ENCODE assay signal across 13 cellular contexts in the genomic region with DNA sequence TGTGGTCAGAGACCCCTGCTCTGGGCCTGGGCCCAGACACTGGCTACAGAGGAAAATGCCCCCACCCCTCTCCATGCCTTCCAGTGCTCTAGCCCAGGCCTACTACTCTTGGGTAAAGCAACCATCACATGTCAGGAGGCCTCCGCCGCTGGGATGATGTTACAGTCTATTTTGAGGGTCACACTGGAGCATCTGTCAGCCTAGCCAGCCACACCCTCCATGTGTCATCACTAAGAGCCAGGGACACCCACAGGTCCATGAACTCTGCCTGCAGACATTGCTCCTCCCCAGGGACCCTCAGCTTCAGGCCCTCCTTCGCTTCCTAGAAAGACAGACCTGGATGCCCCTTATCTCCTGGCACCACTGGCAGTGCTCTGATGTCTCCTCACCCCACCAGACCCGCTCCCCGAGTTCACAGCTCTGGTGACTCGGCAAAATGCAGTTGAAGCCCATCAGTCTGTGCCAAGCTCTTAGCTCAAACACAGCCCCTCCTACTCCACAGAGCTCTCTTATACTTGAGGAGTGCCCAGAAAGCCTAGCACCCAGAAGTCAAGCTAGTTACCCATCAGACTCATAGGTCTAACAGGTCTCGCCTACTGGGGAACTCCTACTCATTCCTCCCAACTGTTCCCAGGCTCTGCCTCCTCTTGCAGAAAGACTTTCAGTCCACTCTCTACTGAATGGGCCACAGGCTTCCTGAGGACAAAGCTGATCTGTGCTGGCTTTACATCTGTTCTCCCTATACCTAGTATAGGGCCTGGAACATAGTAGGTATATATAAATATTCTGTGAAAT. TPM values are rescaled to one million over a fixed set of nuclear protein-coding genes. Genes with fewer than 3 reads are reported as not detected.
A peak's percentile ranks its signal among the peaks of the same experiment; 100 is the strongest.
DNase-seq lines count a peak whose midpoint lies in the region; ATAC-seq and TF ChIP-seq lines count a peak whose summit lies in the region.
"Had no signal": no experiment of that assay in that cellular context is flagged by ENCODE, and none has a peak within 500 bp of the region (broad histone marks: within the 10 kb centered on the region; RNA-seq: fewer than 3 reads in every experiment).

No MANE protein-coding gene starts in this region.

- peaks cover 55% of the 10 kb centered on the region for H3K4me1 Mint-ChIP-seq in activated naive CD8-positive, alpha-beta T cell treated with anti-CD3 and anti-CD28 coated beads, Interleukin-2, amount 10 ng/mL, durations not matched to agents 7 days and 5 days

- H3K9me3 Mint-ChIP-seq in activated naive CD8-positive, alpha-beta T cell treated with anti-CD3 and anti-CD28 coated beads, Interleukin-2, amount 10 ng/mL, durations not matched to agents 7 days and 5 days: no peaks in the 10 kb centered on the region
- H3K9me3 Mint-ChIP-seq: activated T-helper 2 cell treated with anti-CD3 and anti-CD28 coated beads, Interferon-gamma antibody, Interleukin-2, Interleukin-4, amounts not matched to agents 10 μg/mL and 5 μg/mL and 100 μg/mL, durations not matched to agents 14 hours and 24 hours and 36 hours had no signal

- 65 to 68% methylated on average over 7 of the region's 7 CpGs for WGBS in lower leg skin, 2 donors

- H3K27ac Mint-ChIP-seq in activated naive CD8-positive, alpha-beta T cell treated with anti-CD3 and anti-CD28 coated beads, Interleukin-2, amount 10 ng/mL, durations not matched to agents 7 days and 5 days: peak overlapping the region; percentile 72
- H3K27ac Mint-ChIP-seq: activated T-helper 2 cell treated with anti-CD3 and anti-CD28 coated beads, Interferon-gamma antibody, Interleukin-2, Interleukin-4, amounts not matched to agents 10 μg/mL and 5 μg/mL and 100 μg/mL, durations not matched to agents 14 hours and 24 hours and 36 hours had no signal

- intact Hi-C loops in lower leg skin (cut with DNase I; ENCODE audit: low total_unique reads): no loop called here

- POLR2A ChIA-PET in GM10248 (lab: Yijun Ruan, JAX): no interaction called here
- POLR2A ChIA-PET in activated naive CD8-positive, alpha-beta T cell treated with anti-CD3 and anti-CD28 coated beads, Interleukin-2, amount 10 ng/mL, durations not matched to agents 7 days and 5 days (lab: Charles Lee): no interaction called here

- no peak overlapping the region for H3K4me3 Mint-ChIP-seq in activated naive CD8-positive, alpha-beta T cell treated with anti-CD3 and anti-CD28 coated beads, Interleukin-2, amount 10 ng/mL, durations not matched to agents 7 days and 5 days

- no peak for ATAC-seq in activated naive CD8-positive, alpha-beta T cell treated with anti-CD3 and anti-CD28 coated beads, Interleukin-2, amount 10 ng/mL, durations not matched to agents 7 days and 5 days (ENCODE audit: low read depth)
- ATAC-seq in GM19455 (IDR thresholded peaks at IDR 0.05; ENCODE audit: unreplicated experiment): no peak
- ATAC-seq in HG02759 (IDR thresholded peaks at IDR 0.05; ENCODE audit: unreplicated experiment): no peak

- no peak for TF ChIP-seq POLR2A in lower leg skin (IDR thresholded peaks at IDR 0.05)

- TF ChIP-seq CTCF in AG10803 (conservative IDR thresholded peaks at IDR 0.05; ENCODE audit: low read length) (no peak), GM10248 (IDR thresholded peaks at IDR 0.05; ENCODE audit: control extremely low read depth, extremely low read depth, low read depth, missing control alignments) (no peak), lower leg skin (IDR thresholded peaks at IDR 0.05) (no peak)

- CTCF ChIA-PET in GM10248 (lab: Yijun Ruan, JAX): interaction anchor here (1.0 to 4.4 kb wide), 5 partner anchors 12 to 128 kb away, joined by 3 to 41 read pairs (median 4); no protein-coding TSS in a partner anchor

- H3K27me3 Mint-ChIP-seq in activated naive CD8-positive, alpha-beta T cell treated with anti-CD3 and anti-CD28 coated beads, Interleukin-2, amount 10 ng/mL, durations not matched to agents 7 days and 5 days: no peaks in the 10 kb centered on the region

- peaks cover 57% of the 10 kb centered on the region for H3K36me3 Mint-ChIP-seq in activated naive CD8-positive, alpha-beta T cell treated with anti-CD3 and anti-CD28 coated beads, Interleukin-2, amount 10 ng/mL, durations not matched to agents 7 days and 5 days

- DNase-seq in AG10803 (ENCODE audit: low read depth): peak; percentile 11
- peak; percentile 2 for DNase-seq in GM10248 (ENCODE audit: extremely low spot score)
- DNase-seq in activated naive CD8-positive, alpha-beta T cell treated with anti-CD3 and anti-CD28 coated beads, Interleukin-2, amount 10 ng/mL, durations not matched to agents 7 days and 5 days: no peak
- peak; percentile 28 to 86 for DNase-seq in lower leg skin (ENCODE audit: low spot score in 2 of 2)
- no peak for DNase-seq in cerebellum (ENCODE audit: low spot score)
- DNase-seq in germinal center (ENCODE audit: low spot score): no peak
- DNase-seq: dermis blood vessel endothelial cell, NCI-H1436 had no signal

- H3K4me3 ChIP-seq in AG10803 (ENCODE audit: low read length) (no peak overlapping the region), lower leg skin (ENCODE audit: low read depth, poor library complexity, severe bottlenecking) (no peak overlapping the region)
- H3K4me3 ChIP-seq: lung, thoracic aorta had no signal

RNA-seq across cellular contexts. Expression of gene RANBP10, which starts 5.9 kb away (rescaled TPM):
- total RNA-seq in activated naive CD8-positive, alpha-beta T cell treated with anti-CD3 and anti-CD28 coated beads, Interleukin-2, amount 10 ng/mL, durations not matched to agents 7 days and 5 days: 10 to 100 TPM; 23.1 to 23.2 TPM
- 10 to 100 TPM; 15.0 to 24.6 (median 17.9) TPM for total RNA-seq in lower leg skin
- 8.3 TPM for total RNA-seq in cerebellum

RNA-seq across cellular contexts. Expression of gene TSNAXIP1, which starts 6.2 kb away (rescaled TPM):
- under 1 TPM in 1 of 2 experiments, not detected in 1; 0.40 TPM for total RNA-seq in activated naive CD8-positive, alpha-beta T cell treated with anti-CD3 and anti-CD28 coated beads, Interleukin-2, amount 10 ng/mL, durations not matched to agents 7 days and 5 days
- total RNA-seq in lower leg skin: under 1 TPM in 3 of 4 donors, not detected in 1; 0.15 to 0.75 (median 0.15) TPM
- 4.1 TPM for total RNA-seq in cerebellum

RNA-seq across cellular contexts. Expression of gene THAP11, which starts 41.7 kb away (rescaled TPM):
- total RNA-seq in activated naive CD8-positive, alpha-beta T cell treated with anti-CD3 and anti-CD28 coated beads, Interleukin-2, amount 10 ng/mL, durations not matched to agents 7 days and 5 days: 10 to 100 TPM; 48.1 to 50.1 TPM
- 100 to 1,000 TPM in 1 of 4 donors, 10 to 100 TPM in 3; 61.3 to 102 (median 75.9) TPM for total RNA-seq in lower leg skin
- total RNA-seq in cerebellum: 17.4 TPM

RNA-seq across cellular contexts. Expression of gene NUTF2, which starts 46.3 kb away (rescaled TPM):
- total RNA-seq in activated naive CD8-positive, alpha-beta T cell treated with anti-CD3 and anti-CD28 coated beads, Interleukin-2, amount 10 ng/mL, durations not matched to agents 7 days and 5 days: 10 to 100 TPM; 88.4 TPM
- total RNA-seq in lower leg skin (100 to 1,000 TPM in 3 of 4 donors, 10 to 100 TPM in 1; 88.5 to 136 (median 109) TPM), cerebellum (83.3 TPM)

RNA-seq across cellular contexts. Expression of gene CENPT, which starts 47.0 kb away (rescaled TPM):
- 10 to 100 TPM; 84.0 to 90.7 TPM for total RNA-seq in activated naive CD8-positive, alpha-beta T cell treated with anti-CD3 and anti-CD28 coated beads, Interleukin-2, amount 10 ng/mL, durations not matched to agents 7 days and 5 days
- 100 to 1,000 TPM in 3 of 4 donors, 10 to 100 TPM in 1; 77.6 to 205 (median 106) TPM for total RNA-seq in lower leg skin
- 25.0 TPM for total RNA-seq in cerebellum

Comparison
In these comparisons a context has a peak if more than half of its experiments do, and no peak if none do; other contexts are left out.
1. DNase-seq: peak in AG10803 (single experiment), GM10248 (single experiment) and lower leg skin (2 of 2); none in activated naive CD8-positive, alpha-beta T cell treated with anti-CD3 and anti-CD28 coated beads, Interleukin-2, amount 10 ng/mL, durations not matched to agents 7 days and 5 days (single experiment), cerebellum (single experiment) and germinal center (single experiment).